In the genomic region with DNA sequence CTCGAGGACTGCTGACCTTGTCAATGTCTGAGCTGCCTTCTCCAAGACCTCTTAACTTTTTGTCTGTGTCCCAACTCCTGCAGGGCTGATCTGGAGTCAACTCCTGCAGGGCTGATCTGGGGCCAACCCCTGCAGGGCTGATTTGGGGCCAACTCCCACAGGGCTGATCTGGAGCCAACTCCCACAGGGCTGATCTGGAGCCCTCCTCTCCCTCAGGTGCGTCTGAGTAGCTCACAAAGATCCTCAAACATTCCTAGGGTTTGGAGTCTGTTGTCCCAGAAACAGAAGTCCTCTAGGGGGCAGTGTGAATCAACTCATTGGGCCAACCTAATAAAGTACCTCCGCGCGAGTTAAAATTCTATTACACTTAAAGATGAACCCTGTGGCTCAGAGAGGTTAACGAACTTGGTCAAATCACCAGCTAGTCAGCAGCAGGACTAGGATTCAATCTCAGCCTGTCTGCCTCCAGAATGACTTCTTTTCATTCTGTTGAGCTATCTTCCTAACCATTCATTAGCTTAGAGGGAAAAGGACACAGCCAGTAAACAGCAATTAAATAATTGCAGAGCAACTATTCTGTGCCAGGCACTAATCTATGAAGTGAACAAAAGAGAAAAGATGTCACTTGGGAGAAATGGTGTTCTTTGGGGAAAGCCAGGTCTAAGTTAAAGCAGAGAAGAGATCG, we compare ENCODE assay signal across 8 cellular contexts. TPM values are rescaled to one million over a fixed set of nuclear protein-coding genes. Genes with fewer than 3 reads are reported as not detected.
DNase-seq lines count a peak whose midpoint lies in the region; ATAC-seq and TF ChIP-seq lines count a peak whose summit lies in the region.

No MANE protein-coding gene starts in this region.

- 0 out of 2 replicates have a peak overlapping the region, but pooled peaks have one; percentile 4 for H3K9ac ChIP-seq in ES-I3 (ENCODE audit: low read depth, low read length)

- H3K27me3 ChIP-seq in cardiac muscle cell = peaks cover 53% of the 10 kb centered on the region

- TF ChIP-seq CTCF in cardiac muscle cell (IDR thresholded peaks at IDR 0.05; ENCODE audit: low read depth, low read length) = peak; percentile 85

- H3K36me3 ChIP-seq in ES-I3 (ENCODE audit: insufficient read depth, low read length) (no peaks in the 10 kb centered on the region), cardiac muscle cell (no peaks in the 10 kb centered on the region)

- no peaks in the 10 kb centered on the region; the same call in 1 of the 2 replicates for H3K9me3 ChIP-seq in ES-I3 (ENCODE audit: control insufficient read depth, insufficient read depth, low read length)
- no peaks in the 10 kb centered on the region for H3K9me3 ChIP-seq in cardiac muscle cell (ENCODE audit: low read depth)

- H3K4me3 ChIP-seq in cardiac muscle cell = no peak overlapping the region

- H3K27ac ChIP-seq in cardiac muscle cell = no peak overlapping the region

- ATAC-seq in HG03095 (IDR thresholded peaks at IDR 0.05; ENCODE audit: unreplicated experiment) (no peak), HG02973 (IDR thresholded peaks at IDR 0.05; ENCODE audit: unreplicated experiment) (no peak)

- DNase-seq in NCI-H1048 (lab: John Stamatoyannopoulos, UW) (peak; percentile 65), SK-MEL-5 (ENCODE audit: low read depth, low spot score) (peak; percentile 79), cardiac muscle cell (ENCODE audit: low read depth in 1 of 2, low spot score in 1 of 2) (peak; percentile 78 to 89), pulmonary artery endothelial cell (ENCODE audit: low read depth, low spot score) (peak; percentile 37)
- peak; percentile 45 for DNase-seq in activated naive CD4-positive, alpha-beta T cell treated with Interleukin-2 at 50 U/mL for 16 hours

- H3K4me1 ChIP-seq in ES-I3 (ENCODE audit: insufficient read depth, low read length) (peaks cover 6% of the 10 kb centered on the region; the same call in 1 of the 2 replicates), cardiac muscle cell (ENCODE audit: low read depth) (no peaks in the 10 kb centered on the region)

- in situ Hi-C loops in SK-MEL-5 (cut with HindIII; ENCODE audit: low pct_unique_long_range_greater_than_20kb, low sequenced_read_pairs) = no loop called here

RNA-seq across cellular contexts. Expression of a gene that starts 17.2 kb away (rescaled TPM):
- 22.9 and 24.0 TPM in 2 replicates for total RNA-seq in SK-MEL-5 (2014; rRNA removed; shearing (Covaris generic))
- 4.5 and 6.1 TPM in 2 replicates for polyA plus RNA-seq in SK-MEL-5 (2015; cell fraction: cytosol; rRNA removed)
- polyA plus RNA-seq in SK-MEL-5 (2015; cell fraction: nucleus; rRNA removed) = 8.6 and 9.1 TPM in 2 replicates
- 19.0 and 27.5 TPM in 2 replicates for total RNA-seq in cardiac muscle cell
- polyA plus RNA-seq in cardiac muscle cell = 6.7 and 13.6 TPM in 2 replicates
- 20.6 and 23.6 TPM in 2 replicates for total RNA-seq in pulmonary artery endothelial cell

RNA-seq across cellular contexts. Expression of a gene that starts 47.0 kb away (rescaled TPM):
- 110 and 126 TPM in 2 replicates for total RNA-seq in SK-MEL-5 (2014; rRNA removed; shearing (Covaris generic))
- 152 and 162 TPM in 2 replicates for polyA plus RNA-seq in SK-MEL-5 (2015; cell fraction: cytosol; rRNA removed)
- 44.2 and 48.9 TPM in 2 replicates for polyA plus RNA-seq in SK-MEL-5 (2015; cell fraction: nucleus; rRNA removed)
- total RNA-seq in cardiac muscle cell (16.5 and 18.5 TPM in 2 replicates), pulmonary artery endothelial cell (70.6 and 85.4 TPM in 2 replicates)
- 47.9 and 52.0 TPM in 2 replicates for polyA plus RNA-seq in cardiac muscle cell
